ENCODE assay signal across 14 cellular contexts in genomic region chr4:73698217-73698616, GRCh38. TPM values are rescaled to one million over a fixed set of nuclear protein-coding genes. Genes with fewer than 3 reads are reported as not detected.
DNase-seq lines count a peak whose midpoint lies in the region; ATAC-seq and TF ChIP-seq lines count a peak whose summit lies in the region.
"Had no signal": no experiment of that assay in that cellular context is flagged by ENCODE, and none has a peak within 500 bp of the region (broad histone marks: within the 10 kb centered on the region; RNA-seq: fewer than 3 reads in every experiment).

No MANE protein-coding gene starts in this region.

- no peak overlapping the region for H2AK5ac ChIP-seq in IMR-90 (ENCODE audit: low read depth, low read length)

- H3K9me3 ChIP-seq in IMR-90 (ENCODE audit: control insufficient read depth, insufficient read depth, low read length): no peaks in the 10 kb centered on the region
- no peaks in the 10 kb centered on the region for H3K9me3 ChIP-seq in gastrocnemius medialis
- H3K9me3 ChIP-seq in ovary: no peaks in the 10 kb centered on the region
- H3K9me3 ChIP-seq: tibial artery had no signal

- no peak overlapping the region for H3K4ac ChIP-seq in IMR-90 (ENCODE audit: low read depth, low read length)

- H3K18ac ChIP-seq in IMR-90 (ENCODE audit: low read depth, low read length): no peak overlapping the region

- H2AFZ ChIP-seq in IMR-90 (replicated peaks; ENCODE audit: low read length, poor library complexity): no peak overlapping the region

- no peak overlapping the region for H3K4me3 ChIP-seq in IMR-90 (ENCODE audit: insufficient read depth, low read depth, low read length)
- no peak overlapping the region for H3K4me3 ChIP-seq in gastrocnemius medialis
- H3K4me3 ChIP-seq in ovary: no peak overlapping the region
- H3K4me3 ChIP-seq: tibial artery had no signal

- H2BK120ac ChIP-seq in IMR-90 (ENCODE audit: low read depth, low read length): no peak overlapping the region

- H4K91ac ChIP-seq in IMR-90 (ENCODE audit: insufficient read depth, low read depth, low read length): no peak overlapping the region; the same call in 1 of the 2 replicates

- no peaks in the 10 kb centered on the region for H3K4me1 Mint-ChIP-seq in activated CD4-positive, alpha-beta T cell treated with anti-CD3 and anti-CD28 coated beads, Interleukin-2, amount 10 ng/mL, durations not matched to agents 24 days and 14 days
- H3K4me1 Mint-ChIP-seq: activated T-helper 17 cell treated with anti-CD3 and anti-CD28 coated beads, Interleukin-2, amount 50 U/mL, for 72 hours had no signal

- CTCF ChIA-PET in IMR-90 (lab: Yijun Ruan, JAX): interaction anchor here (0.6 kb wide), 1 partner anchor 454 kb away, joined by 3 read pairs; no protein-coding TSS in a partner anchor

- H3K14ac ChIP-seq in IMR-90 (replicated peaks; ENCODE audit: low read depth, low read length): no peak overlapping the region

- H4K20me1 ChIP-seq in IMR-90 (ENCODE audit: insufficient read depth, low read length): no peaks in the 10 kb centered on the region

- H3K4me2 ChIP-seq in IMR-90 (ENCODE audit: low read depth, low read length): no peak overlapping the region

- H3K23ac ChIP-seq in IMR-90 (ENCODE audit: low read depth, low read length): no peak overlapping the region

- H3K4me1 ChIP-seq in IMR-90 (ENCODE audit: control insufficient read depth, insufficient read depth, low read length) (peaks cover 8% of the 10 kb centered on the region), gastrocnemius medialis (peaks cover 10 to 16% of the 10 kb centered on the region in 2 donors), ovary (ENCODE audit: insufficient read depth) (no peaks in the 10 kb centered on the region)

- H3K27ac ChIP-seq in IMR-90 (ENCODE audit: insufficient read depth, low read length) (no peak overlapping the region), gastrocnemius medialis (peak overlapping the region in 3 of 4 donors; percentile 6 to 19 (median 18)), ovary (no peak overlapping the region)
- H3K27ac ChIP-seq: tibial artery, VCaP had no signal

- intact Hi-C loops in IMR-90 (cut with micrococcal nuclease) (no loop called here), gastrocnemius medialis (cut with DNase I; ENCODE audit: low total_unique reads) (no loop called here), ovary (cut with DNase I) (no loop called here)
- intact Hi-C loops in activated CD4-positive, alpha-beta T cell treated with anti-CD3 and anti-CD28 coated beads, Interleukin-2, amount 10 ng/mL, durations not matched to agents 24 days and 14 days (cut with micrococcal nuclease): no loop called here

- in situ Hi-C loops in IMR-90 (cut with MboI; ENCODE audit: low sequenced_read_pairs) (no loop called here), gastrocnemius medialis (cut with MboI; ENCODE audit: low sequenced_read_pairs in 4 of 4) (no loop called here)

- POLR2A ChIA-PET in IMR-90 (lab: Charles Lee; ENCODE audit: unreplicated experiment): no interaction called here

- no peaks in the 10 kb centered on the region for H3K27me3 ChIP-seq in IMR-90 (ENCODE audit: control insufficient read depth, insufficient read depth, low read length)
- H3K27me3 ChIP-seq in gastrocnemius medialis: no peaks in the 10 kb centered on the region
- H3K27me3 ChIP-seq in ovary: no peaks in the 10 kb centered on the region
- H3K27me3 ChIP-seq: tibial artery had no signal

- H2BK5ac ChIP-seq in IMR-90 (ENCODE audit: low read depth, low read length, poor library complexity, severe bottlenecking): no peak overlapping the region

- H2BK15ac ChIP-seq in IMR-90 (ENCODE audit: low read depth, low read length): no peak overlapping the region

- H3K36me3 ChIP-seq in IMR-90 (ENCODE audit: control insufficient read depth, insufficient read depth, low read length) (no peaks in the 10 kb centered on the region), gastrocnemius medialis (no peaks in the 10 kb centered on the region), ovary (no peaks in the 10 kb centered on the region)
- H3K36me3 ChIP-seq: tibial artery had no signal

- no peaks in the 10 kb centered on the region for H3K9me3 Mint-ChIP-seq in activated CD4-positive, alpha-beta T cell treated with anti-CD3 and anti-CD28 coated beads, Interleukin-2, amount 10 ng/mL, durations not matched to agents 24 days and 14 days
- H3K9me3 Mint-ChIP-seq: activated T-helper 17 cell treated with anti-CD3 and anti-CD28 coated beads, Interleukin-2, amount 50 U/mL, for 72 hours had no signal

- H3K27me3 Mint-ChIP-seq in activated CD4-positive, alpha-beta T cell treated with anti-CD3 and anti-CD28 coated beads, Interleukin-2, amount 10 ng/mL, durations not matched to agents 24 days and 14 days: no peaks in the 10 kb centered on the region

- no peak for TF ChIP-seq RAD21 in IMR-90 (IDR thresholded peaks at IDR 0.05; ENCODE audit: low read length)

- H2AK9ac ChIP-seq in IMR-90 (replicated peaks; ENCODE audit: low read depth, low read length, poor library complexity): no peak overlapping the region

- TF ChIP-seq CTCF in IMR-90 (conservative IDR thresholded peaks at IDR 0.05; ENCODE audit: low read depth, low read length) (no peak), gastrocnemius medialis (IDR thresholded peaks at IDR 0.05 in 4 of 5, conservative IDR thresholded peaks at IDR 0.05 in 1 of 5) (no peak), ovary (IDR thresholded peaks at IDR 0.05) (no peak)

- H4K8ac ChIP-seq in IMR-90 (ENCODE audit: low read depth in 2 of 2, low read length in 2 of 2): no peak overlapping the region

- H3K79me1 ChIP-seq in IMR-90 (ENCODE audit: low read depth in 1 of 2, low read length in 2 of 2): no peaks in the 10 kb centered on the region

- dilution Hi-C loops in IMR-90 (cut with HindIII; ENCODE audit: low sequenced_read_pairs, unreplicated experiment): no loop called here

- H3K9ac ChIP-seq in IMR-90 (ENCODE audit: low read depth, low read length): no peak overlapping the region

- ATAC-seq in IMR-90 (ENCODE audit: low read depth) (no peak), gastrocnemius medialis (peak; percentile 97)
- ATAC-seq: activated T-helper 17 cell treated with anti-CD3 and anti-CD28 coated beads, Interleukin-2, amount 50 U/mL, for 72 hours had no signal

- no peak for TF ChIP-seq EP300 in ovary (IDR thresholded peaks at IDR 0.05)

- no peak overlapping the region for H3K27ac Mint-ChIP-seq in activated CD4-positive, alpha-beta T cell treated with anti-CD3 and anti-CD28 coated beads, Interleukin-2, amount 10 ng/mL, durations not matched to agents 24 days and 14 days
- H3K27ac Mint-ChIP-seq: activated T-helper 17 cell treated with anti-CD3 and anti-CD28 coated beads, Interleukin-2, amount 50 U/mL, for 72 hours had no signal

- TF ChIP-seq POLR2A in IMR-90 (IDR thresholded peaks at IDR 0.05; ENCODE audit: low read depth, low read length) (no peak), gastrocnemius medialis (IDR thresholded peaks at IDR 0.05) (no peak), ovary (IDR thresholded peaks at IDR 0.05) (no peak)

- no peak overlapping the region for H2BK20ac ChIP-seq in IMR-90 (ENCODE audit: low read depth, low read length)

- H3K56ac ChIP-seq in IMR-90 (ENCODE audit: extremely low read depth, insufficient read depth, low read length): no peak overlapping the region

- H4K5ac ChIP-seq in IMR-90 (ENCODE audit: low read depth, low read length): no peak overlapping the region

- DNase-seq in IMR-90 (peak; percentile 58), T1000 (lab: John Stamatoyannopoulos, UW) (peak; percentile 13), glomerular endothelial cell (ENCODE audit: extremely low read depth, low read depth, low spot score) (peak; percentile 88), gastrocnemius medialis (peak in 1 of 2 donors; percentile 16), mesenteric fat pad (ENCODE audit: low spot score) (no peak), ovary (no peak)
- DNase-seq in activated CD4-positive, alpha-beta T cell treated with anti-CD3 and anti-CD28 coated beads, Interleukin-2, amount 10 ng/mL, durations not matched to agents 24 days and 14 days: no peak
- no peak for DNase-seq in stimulated activated CD4-positive, alpha-beta T cell treated with anti-CD3 and anti-CD28 coated beads, Interleukin-2, amount 100 ng/mL, for 24 hours
- DNase-seq: DMS153, MM.1S, tibial artery had no signal

- 80% methylated on average over 1 of the region's 2 CpGs; no CpG with 5 or more reads in 1 of the 2 experiments for WGBS in IMR-90 (ENCODE audit: extremely low coverage in 2 of 2, insufficient read length in 1 of 2), 2 experiments
- 31 to 47% (median 38%) methylated on average over 2 of the region's 2 CpGs for WGBS in ovary, 3 donors

- H3K4me3 Mint-ChIP-seq in activated CD4-positive, alpha-beta T cell treated with anti-CD3 and anti-CD28 coated beads, Interleukin-2, amount 10 ng/mL, durations not matched to agents 24 days and 14 days: no peak overlapping the region
- H3K4me3 Mint-ChIP-seq: activated T-helper 17 cell treated with anti-CD3 and anti-CD28 coated beads, Interleukin-2, amount 50 U/mL, for 72 hours had no signal

- no TSS peak for BruUV-seq in IMR-90 (replicated peaks; lab: Mats Ljungman, UMichigan)

- H3K36me3 Mint-ChIP-seq in activated CD4-positive, alpha-beta T cell treated with anti-CD3 and anti-CD28 coated beads, Interleukin-2, amount 10 ng/mL, durations not matched to agents 24 days and 14 days (ENCODE audit: low read depth): no peaks in the 10 kb centered on the region

- H3K9me1 ChIP-seq in IMR-90 (ENCODE audit: insufficient read depth, low read length): peaks cover 3% of the 10 kb centered on the region; the same call in 1 of the 2 replicates

TF ChIP-seq in IMR-90, 13 proteins besides CTCF, POLR2A, EP300 and RAD21:
- TF ChIP-seq MAFK (IDR thresholded peaks at IDR 0.05; ENCODE audit: low read depth, low read length) (no peak), BHLHE40 (IDR thresholded peaks at IDR 0.05; ENCODE audit: low read depth, low read length) (no peak), MAZ (IDR thresholded peaks at IDR 0.05; ENCODE audit: borderline replicate concordance, low read depth, low read length) (no peak)

RNA-seq across cellular contexts. Expression of gene CXCL8, which starts 42.2 kb away (rescaled TPM):
- total RNA-seq in IMR-90 (2012; rRNA removed) (2.7 and 3.3 TPM in 2 replicates), glomerular endothelial cell (322 and 354 TPM in 2 replicates), gastrocnemius medialis (1 to 10 TPM in 2 of 4 donors, under 1 TPM in 2; 0.22 to 1.9 (median 1.3) TPM), mesenteric fat pad (31.5 TPM), ovary (10 to 100 TPM in 2 of 7 donors, 1 to 10 TPM in 3, under 1 TPM in 2; 0.48 to 48.3 (median 2.6) TPM)
- polyA plus RNA-seq in IMR-90 (2012; rRNA removed) (2.2 and 3.0 TPM in 2 replicates), ovary (1 to 10 TPM; 1.2 to 6.6 TPM)
- polyA plus RNA-seq in IMR-90 (2012; cell fraction: cytosol; rRNA removed): 0.67 and 2.0 TPM in 2 replicates
- 0.67 and 14.4 TPM in 2 replicates for polyA plus RNA-seq in IMR-90 (2012; cell fraction: nucleus; rRNA removed; ENCODE audit: low replicate concordance)
- total RNA-seq in activated CD4-positive, alpha-beta T cell treated with anti-CD3 and anti-CD28 coated beads, Interleukin-2, amount 10 ng/mL, durations not matched to agents 24 days and 14 days: 10.8 and 11.8 TPM in 2 replicates
- polyA plus RNA-seq: neural cell had no signal

Comparison
In these comparisons a context has a peak if more than half of its experiments do, and no peak if none do; other contexts are left out.
1. DNase-seq: peak in IMR-90 (single experiment), T1000 (single experiment) and glomerular endothelial cell (single experiment); none in activated CD4-positive, alpha-beta T cell treated with anti-CD3 and anti-CD28 coated beads, Interleukin-2, amount 10 ng/mL, durations not matched to agents 24 days and 14 days (single experiment), mesenteric fat pad (single experiment), ovary (0 of 5) and stimulated activated CD4-positive, alpha-beta T cell treated with anti-CD3 and anti-CD28 coated beads, Interleukin-2, amount 100 ng/mL, for 24 hours (0 of 2).
2. H3K27ac ChIP-seq: peak in gastrocnemius medialis (3 of 4); none in IMR-90 (single experiment) and ovary (0 of 2).